24 cellular contexts compared by ENCODE assay signal in genomic region chr10:34677591-34677990, GRCh38.
DNase-seq lines count a peak whose midpoint lies in the region; ATAC-seq, FAIRE-seq and TF ChIP-seq lines count a peak whose summit lies in the region.
"Had no signal": no experiment of that assay in that cellular context is flagged by ENCODE, and none has a peak within 500 bp of the region (broad histone marks: within the 10 kb centered on the region; RNA-seq: fewer than 3 reads in every experiment).

No MANE protein-coding gene starts in this region.

- ATAC-seq in mucosa of descending colon (no peak), GM21529 (IDR thresholded peaks at IDR 0.05; ENCODE audit: unreplicated experiment) (no peak)
- ATAC-seq: activated CD4-positive, alpha-beta T cell treated with anti-CD3 and anti-CD28 coated beads for 36 hours; gastroesophageal sphincter; K562; T-cell had no signal

- H3K79me2 ChIP-seq in H9 (ENCODE audit: insufficient read depth, low read length): peaks cover 6% of the 10 kb centered on the region; the same call in 1 of the 2 replicates

- H3K23ac ChIP-seq in H9 (ENCODE audit: insufficient read length, low read depth, low read length): no peak overlapping the region

- peaks cover 10% of the 10 kb centered on the region for H3K79me1 ChIP-seq in H9 (ENCODE audit: insufficient read depth, low read depth, low read length, poor library complexity, severe bottlenecking)

- H4K8ac ChIP-seq in H9 (replicated peaks; ENCODE audit: insufficient read length, low read depth, low read length): no peak overlapping the region

- no peak overlapping the region for H3K4me3 ChIP-seq in mucosa of descending colon
- H3K4me3 ChIP-seq: esophagus muscularis mucosa, gastroesophageal sphincter, GM23248, K562, spleen, tibial artery had no signal

- H3K36me3 ChIP-seq in mucosa of descending colon (ENCODE audit: low read depth): no peaks in the 10 kb centered on the region
- H3K36me3 ChIP-seq: esophagus muscularis mucosa, gastroesophageal sphincter, spleen, tibial artery had no signal

- no peak for FAIRE-seq in D721Med (lab: Jason Lieb, UNC)
- FAIRE-seq: K562, TTC549 had no signal

- H2BK20ac ChIP-seq in H9 (ENCODE audit: low read depth, low read length, poor library complexity, severe bottlenecking): no peak overlapping the region

- no peak overlapping the region for H3K4me3 Mint-ChIP-seq in H9
- no peak overlapping the region for H3K4me3 Mint-ChIP-seq in brain
- no peak overlapping the region for H3K4me3 Mint-ChIP-seq in neural crest cell
- H3K4me3 Mint-ChIP-seq: activated CD4-positive, alpha-beta T cell treated with anti-CD3 and anti-CD28 coated beads for 36 hours; activated naive CD4-positive, alpha-beta T cell treated with anti-CD3 and anti-CD28 coated beads, Interleukin-2, amount 50 U/mL, for 24 hours; activated T-helper 1 cell treated with anti-CD3 and anti-CD28 coated beads, Interleukin-12 subunit alpha, Interleukin-12 subunit beta, Interleukin-2, Interleukin-4 antibody, amounts not matched to agents 30 ng/mL and 10 ng/mL and 1 ng/mL, durations not matched to agents 14 hours and 24 hours and 36 hours; central memory CD8-positive, alpha-beta T cell; stimulated activated naive CD8-positive, alpha-beta T cell treated with anti-CD3 and anti-CD28 coated beads, Interleukin-15, Interleukin-2, amounts not matched to agents 100 ng/mL and 50 ng/mL, for 24 hours; T-cell had no signal

- H3K14ac ChIP-seq in H9 (ENCODE audit: insufficient read depth, low read length): no peak overlapping the region

- no peaks in the 10 kb centered on the region for H3K23me2 ChIP-seq in H9 (ENCODE audit: insufficient read length, low read depth, low read length, poor library complexity, severe bottlenecking)

- H3K4me1 Mint-ChIP-seq in H9 (peaks cover 11 to 15% of the 10 kb centered on the region in 2 experiments), brain (peaks cover 19% of the 10 kb centered on the region), neural crest cell (peaks cover 3% of the 10 kb centered on the region)
- H3K4me1 Mint-ChIP-seq: activated CD4-positive, alpha-beta T cell treated with anti-CD3 and anti-CD28 coated beads for 36 hours; activated naive CD4-positive, alpha-beta T cell treated with anti-CD3 and anti-CD28 coated beads, Interleukin-2, amount 50 U/mL, for 24 hours; central memory CD8-positive, alpha-beta T cell; T-cell had no signal

- H3K36me3 Mint-ChIP-seq in H9 (ENCODE audit: insufficient read depth in 1 of 3, low read depth in 3 of 3) (no peaks in the 10 kb centered on the region), brain (no peaks in the 10 kb centered on the region), neural crest cell (ENCODE audit: low read depth) (no peaks in the 10 kb centered on the region)
- H3K36me3 Mint-ChIP-seq: activated naive CD4-positive, alpha-beta T cell treated with anti-CD3 and anti-CD28 coated beads, Interleukin-2, amount 50 U/mL, for 24 hours; T-cell had no signal

- no peak overlapping the region for H3K4me2 ChIP-seq in H9 (ENCODE audit: insufficient read depth, insufficient read length, low read length)

- DNase-seq in D721Med (ENCODE audit: insufficient read length, low spot score): no peak
- DNase-seq in H9: no peak
- DNase-seq in neural crest cell (ENCODE audit: low read depth, low spot score): no peak
- no peak for DNase-seq in mucosa of descending colon
- DNase-seq in activated CD8-positive, alpha-beta memory T cell treated with anti-CD3 and anti-CD28 coated beads, Interleukin-2, amount 50 U/mL, for 4 hours: no peak
- DNase-seq: activated CD4-positive, alpha-beta T cell treated with anti-CD3 and anti-CD28 coated beads for 36 hours; aorta; GM23248; NCI-H2081 treated with DMSO at 0.1 percent for 48 hours; Right ventricle myocardium superior; spleen; stimulated activated CD4-positive, alpha-beta T cell treated with anti-CD3 and anti-CD28 coated beads, Interleukin-4, amount 100 ng/mL, for 24 hours; T-cell; tibial artery had no signal

- H3K56ac ChIP-seq in H9 (ENCODE audit: insufficient read length, low read depth, low read length): no peak overlapping the region

- H2AFZ ChIP-seq in H9 (ENCODE audit: low read length): no peak overlapping the region
- H2AFZ ChIP-seq: GM23248 had no signal

- H3K18ac ChIP-seq in H9 (ENCODE audit: insufficient read length, low read depth, low read length): no peak overlapping the region

- no peak overlapping the region for H4K5ac ChIP-seq in H9 (ENCODE audit: insufficient read length, low read depth, low read length)

- TF ChIP-seq CTCF in D721Med (IDR thresholded peaks at IDR 0.05; ENCODE audit: insufficient read depth, missing control alignments): peak; percentile 21
- TF ChIP-seq CTCF in H9 (conservative IDR thresholded peaks at IDR 0.05): peak; percentile 58
- TF ChIP-seq CTCF in brain (conservative IDR thresholded peaks at IDR 0.05): peak; percentile 49 to 57
- TF ChIP-seq CTCF in neural crest cell (conservative IDR thresholded peaks at IDR 0.05): peak; percentile 48
- no peak for TF ChIP-seq CTCF in mucosa of descending colon (IDR thresholded peaks at IDR 0.05)

- intact Hi-C loops in mucosa of descending colon (cut with DNase I, micrococcal nuclease): no loop called here

- no CpG with 5 or more reads among the region's 4 CpGs for WGBS in H9 (ENCODE audit: extremely low coverage, insufficient read length, low lambda C conversion rate)

- H3K4me1 ChIP-seq in H9 (ENCODE audit: insufficient read depth, low read length): no peaks in the 10 kb centered on the region
- H3K4me1 ChIP-seq in mucosa of descending colon (ENCODE audit: low read depth): no peaks in the 10 kb centered on the region
- H3K4me1 ChIP-seq: spleen had no signal

- no peak overlapping the region for H2BK5ac ChIP-seq in H9 (ENCODE audit: insufficient read length, low read length)

- H2BK12ac ChIP-seq in H9 (ENCODE audit: insufficient read length, low read depth, low read length): no peak overlapping the region

- H4K91ac ChIP-seq in H9 (ENCODE audit: insufficient read length, low read depth, low read length): no peak overlapping the region

- H3K27me3 Mint-ChIP-seq in H9 (ENCODE audit: low read depth) (no peaks in the 10 kb centered on the region), brain (no peaks in the 10 kb centered on the region), neural crest cell (ENCODE audit: low read depth) (no peaks in the 10 kb centered on the region)
- H3K27me3 Mint-ChIP-seq: T-cell had no signal

- H3K9me3 ChIP-seq in H9 (ENCODE audit: control insufficient read depth, low read depth, low read length) (no peaks in the 10 kb centered on the region), mucosa of descending colon (no peaks in the 10 kb centered on the region)
- H3K9me3 ChIP-seq: esophagus muscularis mucosa, gastroesophageal sphincter, spleen, tibial artery had no signal

- H3K27ac Mint-ChIP-seq in H9 (no peak overlapping the region), brain (no peak overlapping the region), neural crest cell (ENCODE audit: unreplicated experiment) (no peak overlapping the region)
- H3K27ac Mint-ChIP-seq: activated CD4-positive, alpha-beta T cell treated with anti-CD3 and anti-CD28 coated beads for 36 hours; activated naive CD4-positive, alpha-beta T cell treated with anti-CD3 and anti-CD28 coated beads, Interleukin-2, amount 50 U/mL, for 24 hours; activated T-helper 1 cell treated with anti-CD3 and anti-CD28 coated beads, Interleukin-12 subunit alpha, Interleukin-12 subunit beta, Interleukin-2, Interleukin-4 antibody, amounts not matched to agents 30 ng/mL and 10 ng/mL and 1 ng/mL, durations not matched to agents 14 hours and 24 hours and 36 hours; stimulated activated naive CD8-positive, alpha-beta T cell treated with anti-CD3 and anti-CD28 coated beads, Interleukin-15, Interleukin-2, amounts not matched to agents 100 ng/mL and 50 ng/mL, for 24 hours; T-cell had no signal

- H2AK5ac ChIP-seq in H9 (ENCODE audit: insufficient read length, low read length): no peak overlapping the region

- H3K9me3 Mint-ChIP-seq in H9 (no peaks in the 10 kb centered on the region), brain (no peaks in the 10 kb centered on the region), neural crest cell (no peaks in the 10 kb centered on the region)
- H3K9me3 Mint-ChIP-seq: activated naive CD4-positive, alpha-beta T cell treated with anti-CD3 and anti-CD28 coated beads, Interleukin-2, amount 50 U/mL, for 24 hours; activated T-helper 1 cell treated with anti-CD3 and anti-CD28 coated beads, Interleukin-12 subunit alpha, Interleukin-12 subunit beta, Interleukin-2, Interleukin-4 antibody, amounts not matched to agents 30 ng/mL and 10 ng/mL and 1 ng/mL, durations not matched to agents 14 hours and 24 hours and 36 hours; central memory CD8-positive, alpha-beta T cell; stimulated activated naive CD8-positive, alpha-beta T cell treated with anti-CD3 and anti-CD28 coated beads, Interleukin-15, Interleukin-2, amounts not matched to agents 100 ng/mL and 50 ng/mL, for 24 hours; T-cell had no signal

- H2BK15ac ChIP-seq in H9 (ENCODE audit: low read depth, low read length): no peak overlapping the region

- no peaks in the 10 kb centered on the region for H3K27me3 ChIP-seq in H9 (ENCODE audit: insufficient read depth, low read length)
- H3K27me3 ChIP-seq: esophagus muscularis mucosa, gastroesophageal sphincter, spleen, tibial artery had no signal

- no peak overlapping the region for H2BK120ac ChIP-seq in H9 (ENCODE audit: low read depth, low read length, poor library complexity, severe bottlenecking)

- H3T11ph ChIP-seq in H9 (ENCODE audit: low read length): no peak overlapping the region

- H3K9ac ChIP-seq in H9 (ENCODE audit: extremely low read depth, insufficient read length, low read length): no peak overlapping the region
- H3K9ac ChIP-seq: GM23248 had no signal

- H4K20me1 ChIP-seq in H9 (ENCODE audit: control insufficient read depth, insufficient read depth, insufficient read length): no peaks in the 10 kb centered on the region

- no peak overlapping the region for H3K27ac ChIP-seq in H9 (ENCODE audit: insufficient read length, low read depth, low read length)
- H3K27ac ChIP-seq: esophagus muscularis mucosa, gastroesophageal sphincter, GM23248, spleen, tibial artery had no signal

- no peak overlapping the region for H3K4ac ChIP-seq in H9 (ENCODE audit: low read depth, low read length)
